In the genomic region with DNA sequence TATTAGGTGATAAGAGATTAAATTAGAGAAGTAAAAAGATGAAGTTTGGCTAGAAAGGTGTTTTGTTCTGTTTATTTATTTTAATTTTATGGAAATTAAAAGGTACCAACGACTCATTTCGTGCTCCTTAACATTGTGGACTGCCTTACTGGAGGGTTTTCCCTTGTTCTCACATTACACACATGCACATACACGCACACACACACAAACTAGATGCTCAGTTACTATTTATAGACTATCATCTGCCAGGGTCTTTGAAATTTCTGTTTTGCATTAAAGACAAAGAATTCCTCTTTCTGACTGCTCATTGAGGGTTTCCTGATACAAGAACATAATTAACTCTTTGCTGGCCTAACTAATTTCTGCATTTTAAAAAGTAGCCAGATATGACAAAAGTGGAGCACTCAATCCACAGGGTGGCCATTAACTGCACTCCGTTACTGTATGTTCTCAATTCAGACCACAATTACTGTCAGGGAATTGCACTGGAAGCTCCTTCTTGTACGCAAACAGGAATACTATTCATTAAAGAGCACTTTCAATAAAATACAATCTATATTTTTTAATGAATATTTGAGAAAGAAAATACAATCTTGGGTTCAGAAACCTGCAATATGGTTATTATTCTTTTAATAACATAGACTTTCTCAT, we compare ENCODE assay signal across 25 cellular contexts.
DNase-seq lines count a peak whose midpoint lies in the region; ATAC-seq lines count a peak whose summit lies in the region.
"Had no signal": no experiment of that assay in that cellular context is flagged by ENCODE, and none has a peak within 500 bp of the region (broad histone marks: within the 10 kb centered on the region; RNA-seq: fewer than 3 reads in every experiment).

No MANE protein-coding gene starts in this region.

- no peak overlapping the region for H2AK5ac ChIP-seq in mesendoderm (ENCODE audit: low read length)

- no peaks in the 10 kb centered on the region for H3K79me1 ChIP-seq in mesendoderm (ENCODE audit: low read length)

- no peak overlapping the region for H3K9ac ChIP-seq in mesendoderm (ENCODE audit: low read length)
- H3K9ac ChIP-seq: BLaER1 had no signal

- DNase-seq in DMS 273 treated with DMSO at 0.1 percent for 48 hours (lab: John Stamatoyannopoulos, UW) (peak; percentile 12), NCI-H1694 (lab: John Stamatoyannopoulos, UW) (peak; percentile 82), NCI-H748 (lab: John Stamatoyannopoulos, UW; ENCODE audit: unreplicated experiment) (peak; percentile 83), mesendoderm (no peak), COLO668 (lab: John Stamatoyannopoulos, UW; ENCODE audit: unreplicated experiment) (no peak)
- DNase-seq: ACHN; activated CD4-positive, alpha-beta memory T cell treated with anti-CD3 and anti-CD28 coated beads for 36 hours; activated CD8-positive, alpha-beta memory T cell treated with anti-CD3 and anti-CD28 coated beads, Interleukin-2, amount 50 U/mL, for 48 hours; central memory CD4-positive, alpha-beta T cell; HFFc6; IMR-90; mammary epithelial cell; NCI-H1048; NCI-H446; NK-92 treated with Interleukin-12 subunit alpha and Interleukin-12 subunit beta, amount 100 ng/mL, for 24 hours; PC-9; stimulated activated CD4-positive, alpha-beta T cell treated with anti-CD3 and anti-CD28 coated beads, Interleukin-1b, Interleukin-23, amount 100 ng/mL, for 48 hours; substantia nigra had no signal

- H3K4me3 ChIP-seq in mesendoderm (ENCODE audit: low read length) = no peak overlapping the region
- H3K4me3 ChIP-seq: ascending aorta, BLaER1, PC-9, skin epidermis had no signal

- H4K5ac ChIP-seq in mesendoderm (ENCODE audit: low read length) = no peak overlapping the region

- H3K18ac ChIP-seq in mesendoderm (ENCODE audit: low read length) = no peak overlapping the region

- H3K56ac ChIP-seq in mesendoderm (ENCODE audit: low read length) = peak overlapping the region; percentile 56

- H3K79me2 ChIP-seq in mesendoderm (ENCODE audit: control insufficient read depth, insufficient read depth, low read length) = no peaks in the 10 kb centered on the region

- H2BK120ac ChIP-seq in mesendoderm (ENCODE audit: low read depth, low read length) = no peak overlapping the region

- no peak overlapping the region for H2BK15ac ChIP-seq in mesendoderm (replicated peaks; ENCODE audit: low read depth)

- no CpG with 5 or more reads among the region's 5 CpGs for WGBS in mesendoderm (ENCODE audit: extremely low coverage, insufficient coverage, low lambda C conversion rate)

- no peaks in the 10 kb centered on the region for H3K36me3 ChIP-seq in mesendoderm (ENCODE audit: control insufficient read depth, insufficient read depth, low read length)
- H3K36me3 ChIP-seq: ascending aorta, BLaER1 had no signal

- H3K4ac ChIP-seq in mesendoderm (ENCODE audit: low read depth, low read length) = no peak overlapping the region

- no peak overlapping the region for H3K23ac ChIP-seq in mesendoderm (ENCODE audit: low read length)

- no peaks in the 10 kb centered on the region for H3K4me1 ChIP-seq in mesendoderm (ENCODE audit: control insufficient read depth, low read depth, low read length)
- H3K4me1 ChIP-seq: ascending aorta had no signal

- no peak overlapping the region for H2BK5ac ChIP-seq in mesendoderm (ENCODE audit: low read length)

- ATAC-seq in HG02970 (IDR thresholded peaks at IDR 0.05; ENCODE audit: low FRiP score, unreplicated experiment) = no peak
- no peak for ATAC-seq in GM21529 (IDR thresholded peaks at IDR 0.05; ENCODE audit: unreplicated experiment)
- ATAC-seq: activated CD4-positive, CD25-positive, alpha-beta regulatory T cell treated with anti-CD3 and anti-CD28 coated beads, Interleukin-2, amount 50 U/mL, for 24 hours; stimulated activated effector memory CD8-positive, alpha-beta T cell treated with anti-CD3 and anti-CD28 coated beads, Interleukin-12 subunit alpha, Interleukin-12 subunit beta, amount 100 ng/mL, for 72 hours had no signal

- H3K4me2 ChIP-seq in mesendoderm (ENCODE audit: low read length) = no peak overlapping the region
- H3K4me2 ChIP-seq: BLaER1, PC-9 had no signal

- no peaks in the 10 kb centered on the region for H3K27me3 ChIP-seq in mesendoderm (ENCODE audit: insufficient read depth, low read length, poor library complexity)
- H3K27me3 ChIP-seq: ascending aorta had no signal

- no peak overlapping the region for H3K27ac ChIP-seq in mesendoderm (ENCODE audit: low read depth, low read length)
- H3K27ac ChIP-seq: ascending aorta, BLaER1, PC-9, skin epidermis had no signal

- no peak overlapping the region for H4K8ac ChIP-seq in mesendoderm (ENCODE audit: low read depth, low read length)

Comparison
In these comparisons a context has a peak if more than half of its experiments do, and no peak if none do; other contexts are left out.
1. DNase-seq: peak in DMS 273 treated with DMSO at 0.1 percent for 48 hours (single experiment), NCI-H1694 (single experiment) and NCI-H748 (single experiment); none in mesendoderm (single experiment) and COLO668 (single experiment).